ENCODE assay signal across 8 cellular contexts in genomic region chr7:130733866-130734524, GRCh38. TPM values are rescaled to one million over a fixed set of nuclear protein-coding genes. Genes with fewer than 3 reads are reported as not detected.
DNase-seq lines count a peak whose midpoint lies in the region; ATAC-seq and TF ChIP-seq lines count a peak whose summit lies in the region.

Gene KLF14 (minus strand): TSS chr7:130734207. CDS start chr7:130734033, 174 bp downstream.

- no peak within 1 kb of the TSS for H2BK120ac ChIP-seq in trophoblast cell (ENCODE audit: insufficient read depth, low read length, poor library complexity)

- no peak within 1 kb of the TSS for H3K9ac ChIP-seq in trophoblast cell (ENCODE audit: low read length)

- H3K79me1 ChIP-seq in trophoblast cell (ENCODE audit: low read length), result no peaks in the 10 kb centered on the region

- no peak within 1 kb of the TSS for H3K27ac ChIP-seq in trophoblast cell (ENCODE audit: low read depth, low read length)

- ATAC-seq in GM21515 (IDR thresholded peaks at IDR 0.05; ENCODE audit: unreplicated experiment), result no peak
- no peak for ATAC-seq in GM21717 (IDR thresholded peaks at IDR 0.05; ENCODE audit: unreplicated experiment)
- ATAC-seq in HG03039 (IDR thresholded peaks at IDR 0.05; ENCODE audit: unreplicated experiment), result no peak

- WGBS in trophoblast cell (ENCODE audit: extremely low coverage, insufficient coverage, insufficient read length), result no CpG with 5 or more reads among the region's 97 CpGs

- H3K9me3 ChIP-seq in trophoblast cell (ENCODE audit: insufficient read depth, low read depth, low read length), result peaks cover 15% of the 10 kb centered on the region

- no peak within 1 kb of the TSS for H2AK5ac ChIP-seq in trophoblast cell (ENCODE audit: low read length)

- DNase-seq in KBM-7, result peak; percentile 20
- DNase-seq in activated CD8-positive, alpha-beta memory T cell treated with anti-CD3 and anti-CD28 coated beads, Interleukin-2, amount 50 U/mL, for 4 hours, result peak; percentile 58
- DNase-seq in foreskin fibroblast, result peak; percentile 14 to 62
- peak; percentile 29 to 56 for DNase-seq in trophoblast cell

- H3K36me3 ChIP-seq in trophoblast cell (ENCODE audit: control insufficient read depth in 1 of 2, insufficient read depth in 2 of 2, low read length in 2 of 2), result no peaks in the 10 kb centered on the region

- H2BK12ac ChIP-seq in trophoblast cell (ENCODE audit: low read length), result peak within 1 kb of the TSS; percentile 38

- in situ Hi-C loops in KBM-7 (cut with MboI; ENCODE audit: low pct_unique_long_range_greater_than_20kb, low sequenced_read_pairs), result loop anchor here (25.0 kb wide), 1 partner anchor 672 kb away; the partner anchor contains the start of genes KLHDC10 and ZC3HC1

- peak within 1 kb of the TSS; percentile 90 for H3K4me3 ChIP-seq in GM08714 (ENCODE audit: low read length)
- peak within 1 kb of the TSS; percentile 53 to 64 for H3K4me3 ChIP-seq in foreskin fibroblast (ENCODE audit: low read depth in 1 of 2, low read length in 2 of 2)
- peak within 1 kb of the TSS; percentile 75 for H3K4me3 ChIP-seq in trophoblast cell (ENCODE audit: low read depth, low read length)

- peak within 1 kb of the TSS; percentile 69 for H3K18ac ChIP-seq in trophoblast cell (ENCODE audit: low read length)

- no peak within 1 kb of the TSS for H4K12ac ChIP-seq in trophoblast cell (ENCODE audit: low read depth, low read length)

- H3K4me1 ChIP-seq in trophoblast cell (ENCODE audit: control insufficient read depth in 1 of 2, insufficient read depth in 2 of 2, low read length in 2 of 2), result peaks cover 8 to 9% of the 10 kb centered on the region in 2 experiments

- H3K4ac ChIP-seq in trophoblast cell (ENCODE audit: low read depth, low read length), result no peak within 1 kb of the TSS

- no peak within 1 kb of the TSS for H3K23ac ChIP-seq in trophoblast cell (ENCODE audit: low read length)

- H2AFZ ChIP-seq in trophoblast cell (ENCODE audit: insufficient read depth, low read length, poor library complexity), result peak within 1 kb of the TSS; percentile 99

- no peak for TF ChIP-seq CTCF in foreskin fibroblast (IDR thresholded peaks at IDR 0.05; ENCODE audit: low read depth, low read length)

- peak within 1 kb of the TSS; percentile 72 for H4K8ac ChIP-seq in trophoblast cell (ENCODE audit: low read depth, low read length)

- H2BK5ac ChIP-seq in trophoblast cell (ENCODE audit: low read depth, low read length, poor library complexity), result no peak within 1 kb of the TSS

- no peaks in the 10 kb centered on the region for H3K79me2 ChIP-seq in trophoblast cell (ENCODE audit: control insufficient read depth, insufficient read depth, low read length, poor library complexity)

- H3K14ac ChIP-seq in trophoblast cell (ENCODE audit: low read length), result no peak within 1 kb of the TSS

- H3K27me3 ChIP-seq in trophoblast cell (ENCODE audit: insufficient read depth, low read length), result peaks cover 21% of the 10 kb centered on the region

- peak within 1 kb of the TSS; percentile 95 for H3K4me2 ChIP-seq in trophoblast cell (ENCODE audit: low read length)

- H4K91ac ChIP-seq in trophoblast cell (ENCODE audit: low read depth, low read length), result peak within 1 kb of the TSS; percentile 11

RNA-seq across cellular contexts. Expression of gene KLF14, which starts in this region (rescaled TPM):
- 0.05 and 0.08 TPM in 2 replicates for polyA plus RNA-seq in trophoblast cell (2013)
